Comparison of ENCODE assay signal across 5 cellular contexts in genomic region chr11:115314330-115314729, GRCh38.
"Had no signal": no experiment of that assay in that cellular context is flagged by ENCODE, and none has a peak within 500 bp of the region (broad histone marks: within the 10 kb centered on the region; RNA-seq: fewer than 3 reads in every experiment).

No MANE protein-coding gene starts in this region.

- H3K4me2 ChIP-seq: GM23338 had no signal

- H3K4me1 Mint-ChIP-seq: GM23338, H9, IgD-negative memory B cell had no signal

- DNase-seq: H9, HCEC 1CT, KBM-7 had no signal

- H3K36me3 Mint-ChIP-seq: IgD-negative memory B cell had no signal

- H2AFZ ChIP-seq: GM23338 had no signal

- ATAC-seq: GM23338 had no signal

- H3K4me3 Mint-ChIP-seq: GM23338, H9, IgD-negative memory B cell had no signal

- H3K9me3 Mint-ChIP-seq: GM23338, H9, IgD-negative memory B cell had no signal

- H3K4me3 ChIP-seq: GM23338 had no signal

- H3K27ac Mint-ChIP-seq: GM23338, H9, IgD-negative memory B cell had no signal
